22 cellular contexts compared by ENCODE assay signal in the genomic region with DNA sequence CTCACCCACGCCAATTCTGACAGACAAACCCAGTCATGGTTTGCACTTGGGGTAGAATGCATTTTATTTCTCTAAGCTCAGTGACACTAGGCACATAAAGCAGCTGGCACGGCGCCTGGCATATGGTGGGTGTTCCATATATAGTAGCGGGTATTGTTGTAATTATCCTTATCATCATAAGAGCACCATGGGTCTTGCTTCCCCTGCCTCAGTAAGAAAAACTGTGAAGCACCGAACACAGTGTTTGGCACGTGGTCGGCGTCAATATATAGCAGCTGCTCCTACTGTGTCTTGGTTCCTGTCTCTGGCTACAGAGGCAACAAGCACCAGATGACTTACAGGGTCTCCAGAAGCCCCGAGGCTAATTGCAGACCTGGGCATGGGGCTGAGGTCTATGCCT.
"Had no signal": no experiment of that assay in that cellular context is flagged by ENCODE, and none has a peak within 500 bp of the region (broad histone marks: within the 10 kb centered on the region; RNA-seq: fewer than 3 reads in every experiment).

No MANE protein-coding gene starts in this region.

- H3K27me3 ChIP-seq: heart left ventricle, right lobe of liver, suprapubic skin, thyroid gland had no signal

- H3K4me3 ChIP-seq: dorsolateral prefrontal cortex, heart left ventricle, lung, psoas muscle, right lobe of liver, suprapubic skin, thyroid gland had no signal

- ATAC-seq: heart left ventricle; left colon; left ventricle myocardium superior; natural killer cell treated with Interleukin-12 subunit alpha and Interleukin-12 subunit beta and Interleukin-15 and Interleukin-18, amount 100 ng/mL, for 72 hours; psoas muscle; right lobe of liver; stimulated activated effector memory CD8-positive, alpha-beta T cell treated with anti-CD3 and anti-CD28 coated beads, Interleukin-12 subunit alpha, Interleukin-12 subunit beta, amount 100 ng/mL, for 72 hours; stimulated activated naive CD8-positive, alpha-beta T cell treated with anti-CD3 and anti-CD28 coated beads, Interleukin-15, Interleukin-2, amounts not matched to agents 100 U/mL and 50 U/mL, for 24 hours had no signal

- H3K79me2 ChIP-seq: parathyroid adenoma had no signal

- H3K9me3 ChIP-seq: psoas muscle, right lobe of liver, suprapubic skin, thyroid gland had no signal

- DNase-seq: effector CD8-positive, alpha-beta T cell; foreskin melanocyte; heart left ventricle; hippocampal formation; left colon; left ventricle myocardium superior; mesenchymal stem cell; midbrain; occipital lobe; psoas muscle; retina; right lobe of liver; stimulated activated CD4-positive, alpha-beta T cell treated with anti-CD3 and anti-CD28 coated beads, Interleukin-4, amount 100 ng/mL, for 1 hour; stimulated activated CD8-positive, alpha-beta memory T cell treated with anti-CD3 and anti-CD28 coated beads, Interleukin-4, amount 100 ng/mL, for 48 hours; stimulated activated naive CD8-positive, alpha-beta T cell treated with anti-CD3 and anti-CD28 coated beads, Interleukin-15, Interleukin-2, amounts not matched to agents 100 U/mL and 50 U/mL, for 24 hours; thyroid gland had no signal

- H2AFZ ChIP-seq: parathyroid adenoma had no signal

- H3K36me3 ChIP-seq: right lobe of liver had no signal

- H3K4me1 ChIP-seq: heart left ventricle, parathyroid adenoma, psoas muscle, right lobe of liver, suprapubic skin, thyroid gland had no signal

- H3K27ac ChIP-seq: dorsolateral prefrontal cortex, heart left ventricle, parathyroid adenoma, psoas muscle, right lobe of liver, suprapubic skin, thyroid gland had no signal
